8 cellular contexts compared by ENCODE assay signal in the genomic region with DNA sequence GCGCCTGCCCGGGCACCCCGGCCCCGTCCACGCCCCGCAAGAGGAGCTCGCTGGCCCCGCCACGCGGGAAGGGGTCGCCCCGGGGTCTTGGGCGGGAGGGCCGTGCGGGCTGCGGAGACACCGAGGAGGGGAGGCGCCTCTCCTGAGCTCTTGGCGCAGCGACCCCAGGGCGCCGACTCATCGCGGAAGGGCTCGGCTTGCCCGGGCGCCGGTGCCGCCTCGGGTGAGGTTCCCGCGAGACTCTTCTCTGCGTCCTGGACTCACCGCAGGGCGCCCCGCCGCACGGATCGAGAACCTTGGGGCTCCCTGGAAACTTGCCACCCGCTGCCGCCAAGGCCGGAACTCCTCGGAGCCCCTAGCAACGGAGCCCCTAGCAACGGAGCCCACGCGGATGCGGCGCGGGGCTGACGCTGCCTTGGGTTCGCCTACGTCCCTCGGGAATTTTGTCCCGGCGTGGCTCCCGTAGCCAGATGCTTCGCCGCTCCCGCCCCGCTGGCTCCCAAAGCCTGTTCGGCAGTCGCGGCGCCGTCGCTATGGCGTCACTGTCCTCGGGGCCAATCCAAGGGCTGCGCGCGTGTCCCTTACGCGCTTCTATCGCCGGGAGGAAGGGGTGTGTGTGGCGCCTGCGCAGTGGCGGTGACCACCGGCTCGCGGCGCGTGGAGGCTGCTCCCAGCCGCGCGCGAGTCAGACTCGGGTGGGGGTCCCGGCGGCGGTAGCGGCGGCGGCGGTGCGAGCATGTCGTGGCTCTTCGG. TPM values are rescaled to one million over a fixed set of nuclear protein-coding genes. Genes with fewer than 3 reads are reported as not detected.
A peak's percentile ranks its signal among the peaks of the same experiment; 100 is the strongest.
DNase-seq lines count a peak whose midpoint lies in the region; ATAC-seq and TF ChIP-seq lines count a peak whose summit lies in the region.

A gene (plus strand): TSS at position 630 of the 753 bp plus-strand sequence. CDS start 107 bp downstream, at position 737.

- peaks cover 12% of the 10 kb centered on the region for H3K36me3 Mint-ChIP-seq in central memory CD8-positive, alpha-beta T cell (ENCODE audit: insufficient read depth)

- peak; percentile 84 for ATAC-seq in HG03432 (IDR thresholded peaks at IDR 0.05; ENCODE audit: unreplicated experiment)
- ATAC-seq in activated CD4-positive, CD25-positive, alpha-beta regulatory T cell treated with anti-CD3 and anti-CD28 coated beads, Interleukin-2, amount 50 U/mL, for 24 hours = peak; percentile 97
- ATAC-seq in central memory CD8-positive, alpha-beta T cell (replicated peaks; ENCODE audit: extremely low read depth, poor library complexity, severe bottlenecking) = peak; percentile 93

- peak; percentile 74 for TF ChIP-seq POLR2A in GM19193 (IDR thresholded peaks at IDR 0.05; ENCODE audit: extremely low read depth, insufficient read depth, insufficient read length)

- H3K27me3 Mint-ChIP-seq in central memory CD8-positive, alpha-beta T cell = no peaks in the 10 kb centered on the region

- peak within 1 kb of the TSS; percentile 90 for H3K27ac Mint-ChIP-seq in central memory CD8-positive, alpha-beta T cell (ENCODE audit: low read depth)

- DNase-seq in AG20443 (ENCODE audit: low spot score) (peak; percentile 99), NCI-H460 (ENCODE audit: extremely low read depth, low read depth) (peak; percentile 94), islet precursor cell (peak; percentile 98)
- peak; percentile 79 to 88 for DNase-seq in central memory CD8-positive, alpha-beta T cell (ENCODE audit: low spot score in 2 of 2)
- peak; percentile 96 for DNase-seq in stimulated activated CD4-positive, alpha-beta T cell treated with anti-CD3 and anti-CD28 coated beads, Interleukin-12 subunit alpha, Interleukin-12 subunit beta, amount 100 ng/mL, for 4 hours

- H3K4me3 Mint-ChIP-seq in central memory CD8-positive, alpha-beta T cell = peak within 1 kb of the TSS; percentile 93

- no peaks in the 10 kb centered on the region for H3K9me3 Mint-ChIP-seq in central memory CD8-positive, alpha-beta T cell

- H3K4me1 Mint-ChIP-seq in central memory CD8-positive, alpha-beta T cell = peaks cover 12% of the 10 kb centered on the region

RNA-seq across cellular contexts. Expression of the gene that starts here (rescaled TPM):
- 24.5 and 25.9 TPM in 2 replicates for total RNA-seq in NCI-H460 (2014; rRNA removed; shearing (Covaris generic))
- polyA plus RNA-seq in NCI-H460 (2014; cell fraction: nucleus; rRNA removed) = 108 and 117 TPM in 2 replicates

Comparison
In these comparisons a context has a peak if more than half of its experiments do, and no peak if none do; other contexts are left out.
1. Peak in every context shown above with its lines: DNase-seq and ATAC-seq.